Comparison of ENCODE assay signal across 7 cellular contexts in genomic region chr5:148740966-148741742, GRCh38.
DNase-seq lines count a peak whose midpoint lies in the region; ATAC-seq, FAIRE-seq and TF ChIP-seq lines count a peak whose summit lies in the region.

No MANE protein-coding gene starts in this region.

- WGBS in HepG2 (ENCODE audit: low lambda C conversion rate), result 2% methylated on average over 9 of the region's 9 CpGs

- TF ChIP-seq POLR2A in HepG2 (IDR thresholded peaks at IDR 0.05; ENCODE audit: insufficient read depth in 1 of 2, low read depth in 2 of 2, low read length in 2 of 2) (no peak), vagina (IDR thresholded peaks at IDR 0.05) (no peak)

- H4K20me1 ChIP-seq in HepG2 (ENCODE audit: insufficient read depth, low read length), result no peaks in the 10 kb centered on the region

- H3K9me3 ChIP-seq in HepG2 (ENCODE audit: low read length), result no peaks in the 10 kb centered on the region
- H3K9me3 ChIP-seq in vagina, result no peaks in the 10 kb centered on the region

- CTCF ChIA-PET in HepG2 (lab: Yijun Ruan, JAX; ENCODE audit: low intra/inter-chr PET ratio, low total read pairs), result interaction anchor here (1.3 to 2.4 kb wide), 2 partner anchors 294 to 373 kb away, joined by 6 to 8 read pairs; no protein-coding TSS in a partner anchor

- H2AFZ ChIP-seq in HepG2 (ENCODE audit: low read length), result no peak overlapping the region

- in situ Hi-C loops in HepG2 (cut with HindIII; ENCODE audit: extremely low pct_ligation_motif_present, low pct_unique_long_range_greater_than_20kb), result no loop called here

- BruUV-seq in HepG2 (replicated peaks; lab: Mats Ljungman, UMichigan), result no TSS peak

- TF ChIP-seq CTCF in GM10266 (IDR thresholded peaks at IDR 0.05; ENCODE audit: control insufficient read depth, insufficient read depth, low read depth, missing control alignments) (peak; percentile 62), chondrocyte (IDR thresholded peaks at IDR 0.05) (peak; percentile 92), HepG2 (CRISPR knock-in tag; IDR thresholded peaks at IDR 0.05) (peak; percentile 51), vagina (IDR thresholded peaks at IDR 0.05) (peak; percentile 58 to 86 (median 82))

- H3K4me1 Mint-ChIP-seq in chondrocyte (ENCODE audit: low read depth), result peaks cover 18% of the 10 kb centered on the region
- H3K4me1 Mint-ChIP-seq in activated T-helper 17 cell treated with anti-CD3 and anti-CD28 coated beads, Interleukin-2, amount 50 U/mL, for 72 hours, result no peaks in the 10 kb centered on the region

- peak; percentile 26 for DNase-seq in GM10266 (ENCODE audit: extremely low spot score)
- DNase-seq in NCI-H774 (lab: John Stamatoyannopoulos, UW), result peak; percentile 31
- no peak for DNase-seq in chondrocyte (ENCODE audit: low spot score)
- peak; percentile 42 for DNase-seq in HepG2 (ENCODE audit: low spot score)
- no peak for DNase-seq in vagina (ENCODE audit: extremely low spot score in 2 of 2)

- peaks cover 9% of the 10 kb centered on the region for H3K27me3 Mint-ChIP-seq in chondrocyte (ENCODE audit: low read depth)
- peaks cover 25% of the 10 kb centered on the region for H3K27me3 Mint-ChIP-seq in activated T-helper 17 cell treated with anti-CD3 and anti-CD28 coated beads, Interleukin-2, amount 50 U/mL, for 72 hours

- no peak overlapping the region for H3K27ac ChIP-seq in HepG2 (ENCODE audit: extremely low read length, insufficient read depth, low read length)
- no peak overlapping the region for H3K27ac ChIP-seq in vagina

- TF ChIP-seq EP300 in HepG2 (IDR thresholded peaks at IDR 0.05; ENCODE audit: low read depth in 2 of 2, low read length in 2 of 2) (no peak), HepG2 (CRISPR knock-in tag; IDR thresholded peaks at IDR 0.05; ENCODE audit: borderline replicate concordance) (no peak)

- no peak overlapping the region; a peak in 1 of 6 replicates for H3K4me3 ChIP-seq in HepG2 (replicated peaks in 1 of 3; ENCODE audit: insufficient read depth in 1 of 3, low read depth in 2 of 3, low read length in 3 of 3)
- no peak overlapping the region for H3K4me3 ChIP-seq in vagina

- no peak overlapping the region for H3K9ac ChIP-seq in HepG2 (ENCODE audit: insufficient read depth, low read depth, low read length)

- H3K79me2 ChIP-seq in HepG2 (ENCODE audit: insufficient read depth, low read length), result no peaks in the 10 kb centered on the region

- H3K27me3 ChIP-seq in HepG2 (ENCODE audit: control insufficient read depth in 1 of 2, insufficient read depth in 2 of 2, low read length in 2 of 2) (no peaks in the 10 kb centered on the region), vagina (no peaks in the 10 kb centered on the region)

- H3K36me3 ChIP-seq in HepG2 (replicated peaks in 1 of 2; ENCODE audit: control insufficient read depth in 1 of 2, insufficient read depth in 2 of 2, low read length in 2 of 2) (no peaks in the 10 kb centered on the region), vagina (no peaks in the 10 kb centered on the region)

- POLR2A ChIA-PET in HepG2 (lab: Yijun Ruan, JAX), result no interaction called here

- no peak overlapping the region for H3K4me2 ChIP-seq in HepG2 (ENCODE audit: low read depth, low read length)

- FAIRE-seq in HepG2 (lab: Jason Lieb, UNC), result peak; percentile 51

- no peaks in the 10 kb centered on the region for H3K36me3 Mint-ChIP-seq in chondrocyte (ENCODE audit: low read depth)
- no peaks in the 10 kb centered on the region for H3K36me3 Mint-ChIP-seq in activated T-helper 17 cell treated with anti-CD3 and anti-CD28 coated beads, Interleukin-2, amount 50 U/mL, for 72 hours (ENCODE audit: low read depth)

- ATAC-seq in HG02870 (IDR thresholded peaks at IDR 0.05; ENCODE audit: unreplicated experiment) (peak; percentile 54), HepG2 (peak; percentile 48)
- ATAC-seq in activated T-helper 17 cell treated with anti-CD3 and anti-CD28 coated beads, Interleukin-2, amount 50 U/mL, for 72 hours (replicated peaks), result no peak

- no peak for TF ChIP-seq RAD21 in HepG2 (CRISPR knock-in tag; IDR thresholded peaks at IDR 0.05)

- no peak overlapping the region for H3K27ac Mint-ChIP-seq in chondrocyte (ENCODE audit: unreplicated experiment)
- no peak overlapping the region for H3K27ac Mint-ChIP-seq in activated T-helper 17 cell treated with anti-CD3 and anti-CD28 coated beads, Interleukin-2, amount 50 U/mL, for 72 hours

- peaks cover 22% of the 10 kb centered on the region for H3K4me1 ChIP-seq in HepG2 (ENCODE audit: insufficient read depth, low read length)
- no peaks in the 10 kb centered on the region for H3K4me1 ChIP-seq in vagina

- no peak overlapping the region for H3K4me3 Mint-ChIP-seq in chondrocyte (ENCODE audit: unreplicated experiment)
- H3K4me3 Mint-ChIP-seq in activated T-helper 17 cell treated with anti-CD3 and anti-CD28 coated beads, Interleukin-2, amount 50 U/mL, for 72 hours, result no peak overlapping the region

- intact Hi-C loops in HepG2 (cut with micrococcal nuclease; ENCODE audit: unreplicated experiment) (loop anchor here (1.0 kb wide), 2 partner anchors 294 to 373 kb away; no protein-coding TSS in a partner anchor), vagina (cut with DNase I) (no loop called here)

- no peaks in the 10 kb centered on the region for H3K9me3 Mint-ChIP-seq in chondrocyte (ENCODE audit: low read depth)
- no peaks in the 10 kb centered on the region for H3K9me3 Mint-ChIP-seq in activated T-helper 17 cell treated with anti-CD3 and anti-CD28 coated beads, Interleukin-2, amount 50 U/mL, for 72 hours

TF ChIP-seq in HepG2, 621 proteins besides CTCF, POLR2A, EP300 and RAD21:
- TF ChIP-seq STAG1 (CRISPR knock-in tag; IDR thresholded peaks at IDR 0.05) (peak; percentile 40), ZNF326 (CRISPR knock-in tag; IDR thresholded peaks at IDR 0.05; ENCODE audit: borderline replicate concordance) (no peak), SMC3 (IDR thresholded peaks at IDR 0.05; ENCODE audit: low read length) (peak; percentile 40; the same call in 1 of the 2 replicates)
TF ChIP-seq in HepG2: peak in this region for 2.

Comparison
In these comparisons a context has a peak if more than half of its experiments do, and no peak if none do; other contexts are left out.
1. DNase-seq: peak in GM10266 (single experiment), NCI-H774 (single experiment) and HepG2 (single experiment); none in chondrocyte (single experiment) and vagina (0 of 2).
2. Peak in every context shown above with its lines, with median percentiles within 50 percentile points of each other: CTCF ChIP-seq.